9 cellular contexts compared by ENCODE assay signal in the genomic region with DNA sequence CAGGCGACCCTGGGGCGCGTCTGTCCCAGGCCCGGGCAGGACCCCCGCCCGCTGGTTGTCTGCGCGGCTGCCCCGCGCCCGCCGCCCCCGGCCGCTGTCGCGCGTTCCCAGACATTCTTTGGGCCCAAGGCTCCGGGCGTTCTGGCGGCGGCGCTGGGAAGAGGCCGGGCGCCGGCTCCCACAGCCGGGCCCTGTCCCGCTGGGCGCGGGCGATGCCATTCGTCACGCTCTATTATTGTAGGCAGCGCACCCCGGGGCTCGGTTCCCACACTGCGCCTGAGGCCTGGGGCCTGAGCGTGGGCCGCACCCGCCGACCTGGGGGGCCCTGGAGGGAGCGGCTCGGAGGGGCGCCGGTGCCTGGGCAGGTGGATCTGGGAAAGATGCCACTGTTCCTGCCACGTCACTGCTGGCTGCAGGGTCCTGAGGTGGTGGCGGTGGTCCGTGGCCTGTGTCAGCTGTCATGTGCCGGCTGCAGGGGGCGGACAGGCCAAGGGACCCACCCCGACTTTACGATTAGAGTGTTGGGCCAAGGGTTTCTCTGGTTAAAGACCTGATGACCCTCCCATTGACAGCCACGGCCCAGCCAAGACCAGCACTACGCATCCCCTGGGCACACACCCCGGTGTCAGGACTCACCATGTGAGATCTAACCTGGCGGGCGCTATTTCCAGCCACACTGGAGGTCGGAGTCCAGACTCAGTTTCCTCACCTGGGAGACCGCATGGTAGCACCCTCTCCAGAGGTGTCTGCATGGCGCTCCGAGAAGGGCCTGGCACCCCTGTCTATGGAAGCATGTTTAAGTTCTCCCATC. TPM values are rescaled to one million over a fixed set of nuclear protein-coding genes. Genes with fewer than 3 reads are reported as not detected.
DNase-seq lines count a peak whose midpoint lies in the region; ATAC-seq, FAIRE-seq and TF ChIP-seq lines count a peak whose summit lies in the region.
"Had no signal": no experiment of that assay in that cellular context is flagged by ENCODE, and none has a peak within 500 bp of the region (broad histone marks: within the 10 kb centered on the region; RNA-seq: fewer than 3 reads in every experiment).

No MANE protein-coding gene starts in this region.

- TF ChIP-seq CTCF in GM23338 (conservative IDR thresholded peaks at IDR 0.05; ENCODE audit: low read depth in 2 of 2) = no peak
- no peak for TF ChIP-seq CTCF in astrocyte (IDR thresholded peaks at IDR 0.05; ENCODE audit: insufficient read depth, low read depth, low read length)
- TF ChIP-seq CTCF in kidney epithelial cell (IDR thresholded peaks at IDR 0.05; ENCODE audit: insufficient read depth, low read length, poor library complexity, severe bottlenecking) = no peak

- 31 to 39% (median 35%) methylated on average over 45 to 60 of the region's 60 CpGs for WGBS in small intestine, 3 donors

- H3K9me3 ChIP-seq in astrocyte (ENCODE audit: insufficient read depth, low read depth, low read length) (peaks cover 4% of the 10 kb centered on the region), small intestine (ENCODE audit: control insufficient read depth, low read depth) (no peaks in the 10 kb centered on the region)

- H3K4me1 Mint-ChIP-seq in GM23338 = peaks cover 8% of the 10 kb centered on the region; the same call in 1 of the 3 replicates
- H3K4me1 Mint-ChIP-seq in astrocyte (ENCODE audit: low read depth, unreplicated experiment) = peaks cover 3% of the 10 kb centered on the region
- peaks cover 18% of the 10 kb centered on the region for H3K4me1 Mint-ChIP-seq in stimulated activated memory B cell treated with anti-CD40 and anti-IgM and Interleukin-4, amounts not matched to agents 10 μg/mL and 1 μg/mL and 100 μg/mL, for 72 hours

- DNase-seq in GM23338 (ENCODE audit: low spot score) = peak; percentile 66
- peak; percentile 18 for DNase-seq in astrocyte (ENCODE audit: low read depth)
- no peak for DNase-seq in kidney epithelial cell (ENCODE audit: low read depth)
- no peak for DNase-seq in NCI-H1417 (lab: John Stamatoyannopoulos, UW)
- no peak for DNase-seq in small intestine
- no peak for DNase-seq in amniotic stem cell (lab: John Stamatoyannopoulos, UW)

- H3K4me3 Mint-ChIP-seq in GM23338 (peak overlapping the region; percentile 56), astrocyte (ENCODE audit: unreplicated experiment) (no peak overlapping the region)
- H3K4me3 Mint-ChIP-seq in stimulated activated memory B cell treated with anti-CD40 and anti-IgM and Interleukin-4, amounts not matched to agents 10 μg/mL and 1 μg/mL and 100 μg/mL, for 72 hours = no peak overlapping the region

- H3K4me3 ChIP-seq in GM23338 (peak overlapping the region; percentile 44; the same call in 1 of the 2 replicates), astrocyte (ENCODE audit: insufficient read depth, low read depth, low read length) (no peak overlapping the region), kidney epithelial cell (ENCODE audit: low read depth, low read length) (peak overlapping the region; percentile 7), small intestine (ENCODE audit: low read depth in 1 of 2, low read length in 2 of 2) (peak overlapping the region in 1 of 2 donors; percentile 41)

- H3F3A ChIP-seq in GM23338 (replicated peaks; ENCODE audit: low read depth) = no peaks in the 10 kb centered on the region

- H3K27me3 ChIP-seq in GM23338 (ENCODE audit: insufficient read depth) (peaks cover 21% of the 10 kb centered on the region), astrocyte (ENCODE audit: insufficient read depth, low read length) (no peaks in the 10 kb centered on the region), kidney epithelial cell (ENCODE audit: control insufficient read depth, insufficient read depth, low read length) (peaks cover 2% of the 10 kb centered on the region), small intestine (ENCODE audit: control insufficient read depth in 2 of 2, insufficient read depth in 2 of 2, low read length in 2 of 2) (peaks cover 2 to 6% of the 10 kb centered on the region in 2 donors)

- peak; percentile 63 for ATAC-seq in GM23338
- ATAC-seq in stimulated activated memory B cell treated with anti-CD40 and anti-IgM and Interleukin-4, amounts not matched to agents 10 μg/mL and 1 μg/mL and 100 μg/mL, for 72 hours = peak; percentile 3

- no peaks in the 10 kb centered on the region for H3K9me2 ChIP-seq in GM23338 (ENCODE audit: insufficient read depth)

- H3K9me3 Mint-ChIP-seq in GM23338 = peaks cover 10% of the 10 kb centered on the region
- H3K9me3 Mint-ChIP-seq in astrocyte (ENCODE audit: unreplicated experiment) = peaks cover 12% of the 10 kb centered on the region
- peaks cover 12% of the 10 kb centered on the region for H3K9me3 Mint-ChIP-seq in stimulated activated memory B cell treated with anti-CD40 and anti-IgM and Interleukin-4, amounts not matched to agents 10 μg/mL and 1 μg/mL and 100 μg/mL, for 72 hours

- no peak overlapping the region for H3K27ac Mint-ChIP-seq in GM23338
- H3K27ac Mint-ChIP-seq in astrocyte (ENCODE audit: unreplicated experiment) = no peak overlapping the region
- no peak overlapping the region for H3K27ac Mint-ChIP-seq in stimulated activated memory B cell treated with anti-CD40 and anti-IgM and Interleukin-4, amounts not matched to agents 10 μg/mL and 1 μg/mL and 100 μg/mL, for 72 hours
- H3K27ac Mint-ChIP-seq: IgD-negative memory B cell had no signal

- no peak overlapping the region for H2AFZ ChIP-seq in GM23338
- H2AFZ ChIP-seq in astrocyte (ENCODE audit: low read depth, low read length) = peak overlapping the region; percentile 55

- H3K36me3 ChIP-seq in GM23338 (ENCODE audit: insufficient read depth) (no peaks in the 10 kb centered on the region), astrocyte (ENCODE audit: insufficient read depth, low read length) (no peaks in the 10 kb centered on the region), kidney epithelial cell (ENCODE audit: control insufficient read depth, insufficient read depth, low read length) (no peaks in the 10 kb centered on the region), small intestine (ENCODE audit: control insufficient read depth in 2 of 2, insufficient read depth in 2 of 2, low read length in 2 of 2) (no peaks in the 10 kb centered on the region)

- peaks cover 3% of the 10 kb centered on the region for H3K4me1 ChIP-seq in GM23338 (ENCODE audit: insufficient read depth)
- H3K4me1 ChIP-seq in astrocyte (ENCODE audit: insufficient read depth, low read length) = peaks cover 20% of the 10 kb centered on the region
- no peaks in the 10 kb centered on the region for H3K4me1 ChIP-seq in small intestine (ENCODE audit: control insufficient read depth in 2 of 2, insufficient read depth in 1 of 2, low read depth in 1 of 2, low read length in 1 of 2)

- peak overlapping the region; percentile 70; the same call in 1 of the 2 replicates for H3K4me2 ChIP-seq in GM23338
- peak overlapping the region; percentile 59 for H3K4me2 ChIP-seq in astrocyte (ENCODE audit: low read length)

- no peak for FAIRE-seq in astrocyte (lab: Jason Lieb, UNC)
- no peak for FAIRE-seq in small intestine (lab: Jason Lieb, UNC)
- FAIRE-seq: RCC 7860 had no signal

- H3K9ac ChIP-seq in astrocyte (ENCODE audit: low read length) = peak overlapping the region; percentile 41

- H3K79me2 ChIP-seq in GM23338 (replicated peaks; ENCODE audit: insufficient read depth) (no peaks in the 10 kb centered on the region), astrocyte (ENCODE audit: insufficient read depth, low read length) (no peaks in the 10 kb centered on the region)

- H3K36me3 Mint-ChIP-seq in GM23338 (ENCODE audit: low read depth) (peaks cover 4% of the 10 kb centered on the region; the same call in 2 of the 3 replicates), astrocyte (ENCODE audit: low read depth, unreplicated experiment) (peaks cover 3% of the 10 kb centered on the region)
- peaks cover 16% of the 10 kb centered on the region for H3K36me3 Mint-ChIP-seq in stimulated activated memory B cell treated with anti-CD40 and anti-IgM and Interleukin-4, amounts not matched to agents 10 μg/mL and 1 μg/mL and 100 μg/mL, for 72 hours
- H3K36me3 Mint-ChIP-seq: IgD-negative memory B cell had no signal

- H3K27ac ChIP-seq in GM23338 (ENCODE audit: low read depth) = no peak overlapping the region
- H3K27ac ChIP-seq in astrocyte (ENCODE audit: low read depth, low read length) = no peak overlapping the region
- H3K27ac ChIP-seq in small intestine (ENCODE audit: low read depth in 1 of 2, low read length in 1 of 2) = peak overlapping the region in 1 of 2 donors; percentile 5

- H3K27me3 Mint-ChIP-seq in GM23338 (ENCODE audit: insufficient read depth, low read depth, poor library complexity) (peaks cover 22% of the 10 kb centered on the region), astrocyte (ENCODE audit: low read depth, unreplicated experiment) (peaks cover 8% of the 10 kb centered on the region)
- H3K27me3 Mint-ChIP-seq in stimulated activated memory B cell treated with anti-CD40 and anti-IgM and Interleukin-4, amounts not matched to agents 10 μg/mL and 1 μg/mL and 100 μg/mL, for 72 hours = peaks cover 59% of the 10 kb centered on the region

- no peaks in the 10 kb centered on the region; the same call in 1 of the 2 replicates for H4K20me1 ChIP-seq in GM23338 (replicated peaks; ENCODE audit: insufficient read depth)
- H4K20me1 ChIP-seq in astrocyte (ENCODE audit: insufficient read depth, low read length) = no peaks in the 10 kb centered on the region

TF ChIP-seq in GM23338, 12 proteins besides CTCF, POLR2A, EP300 and RAD21:
- TF ChIP-seq EZH2phosphoT487 (IDR thresholded peaks at IDR 0.05; ENCODE audit: unreplicated experiment) (no peak), ZNF331 (CRISPR knock-in tag; IDR thresholded peaks at IDR 0.05; ENCODE audit: low read depth) (no peak), CREB1 (CRISPR knock-in tag; IDR thresholded peaks at IDR 0.05; ENCODE audit: low read depth) (0 out of 2 replicates have a peak, but pooled peaks have one; percentile 7)

RNA-seq across cellular contexts. Expression of a gene that starts 55.1 kb away (rescaled TPM):
- 6.3 and 14.8 TPM in 2 replicates for total RNA-seq in GM23338 (2014; rRNA removed; shearing (Covaris generic))
- polyA plus RNA-seq in GM23338 (2016; fragmentation: Nextera tagmentation; extraction: Ambion mirVana) (4.8 and 7.4 TPM in 2 replicates), small intestine (1 to 10 TPM; 1.1 to 5.4 (median 2.2) TPM)
- total RNA-seq in astrocyte (18.4 and 25.8 TPM in 2 replicates), kidney epithelial cell (3.3 and 6.9 TPM in 2 replicates)

Comparison
In these comparisons a context has a peak if more than half of its experiments do, and no peak if none do; other contexts are left out.
1. DNase-seq: peak in GM23338 (single experiment) and astrocyte (single experiment); none in kidney epithelial cell (single experiment), NCI-H1417 (0 of 3), small intestine (single experiment) and amniotic stem cell (single experiment).